In genomic region chr1:211577277-211577825, GRCh38 we compare ENCODE assay signal across 1 cellular context.
TF ChIP-seq lines count a peak whose summit lies in the region.

No MANE protein-coding gene starts in this region.

TF ChIP-seq in GM23338, 12 proteins besides CTCF, POLR2A, EP300 and RAD21 (continued from another document):
- no peak for TF ChIP-seq ZNF114 (CRISPR knock-in tag; IDR thresholded peaks at IDR 0.05)
- TF ChIP-seq, protein P1, sequence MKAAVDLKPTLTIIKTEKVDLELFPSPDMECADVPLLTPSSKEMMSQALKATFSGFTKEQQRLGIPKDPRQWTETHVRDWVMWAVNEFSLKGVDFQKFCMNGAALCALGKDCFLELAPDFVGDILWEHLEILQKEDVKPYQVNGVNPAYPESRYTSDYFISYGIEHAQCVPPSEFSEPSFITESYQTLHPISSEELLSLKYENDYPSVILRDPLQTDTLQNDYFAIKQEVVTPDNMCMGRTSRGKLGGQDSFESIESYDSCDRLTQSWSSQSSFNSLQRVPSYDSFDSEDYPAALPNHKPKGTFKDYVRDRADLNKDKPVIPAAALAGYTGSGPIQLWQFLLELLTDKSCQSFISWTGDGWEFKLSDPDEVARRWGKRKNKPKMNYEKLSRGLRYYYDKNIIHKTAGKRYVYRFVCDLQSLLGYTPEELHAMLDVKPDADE (IDR thresholded peaks at IDR 0.05): no peak
- no peak for TF ChIP-seq NANOG (IDR thresholded peaks at IDR 0.05; ENCODE audit: borderline replicate concordance)
- no peak for TF ChIP-seq EZH2 (IDR thresholded peaks at IDR 0.05; ENCODE audit: low read depth, unreplicated experiment)
TF ChIP-seq in GM23338: peak in this region for 0.
